In genomic region chr2:16243411-16243996, GRCh38 we compare ENCODE assay signal across 21 cellular contexts.
DNase-seq lines count a peak whose midpoint lies in the region; ATAC-seq, FAIRE-seq and TF ChIP-seq lines count a peak whose summit lies in the region.
"Had no signal": no experiment of that assay in that cellular context is flagged by ENCODE, and none has a peak within 500 bp of the region (broad histone marks: within the 10 kb centered on the region; RNA-seq: fewer than 3 reads in every experiment).

No MANE protein-coding gene starts in this region.

- POLR2A ChIA-PET in activated CD4-positive, alpha-beta memory T cell treated with anti-CD3 and anti-CD28 coated beads for 36 hours (lab: Charles Lee) = no interaction called here

- peak overlapping the region; percentile 53 for H3K4me3 Mint-ChIP-seq in T-helper 17 cell
- H3K4me3 Mint-ChIP-seq in osteocyte (ENCODE audit: unreplicated experiment) = no peak overlapping the region
- H3K4me3 Mint-ChIP-seq in activated CD4-positive, alpha-beta memory T cell treated with anti-CD3 and anti-CD28 coated beads for 36 hours = no peak overlapping the region
- H3K4me3 Mint-ChIP-seq: CD4-positive, alpha-beta T cell; GM23338; HFFc6; IgD-negative memory B cell had no signal

- intact Hi-C loops in activated CD4-positive, alpha-beta memory T cell treated with anti-CD3 and anti-CD28 coated beads for 36 hours (cut with micrococcal nuclease) = no loop called here

- no peak overlapping the region for H3K27ac ChIP-seq in small intestine (ENCODE audit: low read depth in 1 of 2, low read length in 1 of 2)
- H3K27ac ChIP-seq: C4-2B had no signal

- H3K9me3 ChIP-seq in BE2C (peaks cover 4% of the 10 kb centered on the region; the same call in 1 of the 2 replicates), T-helper 17 cell (ENCODE audit: control insufficient read depth, low read length, poor library complexity, severe bottlenecking) (no peaks in the 10 kb centered on the region), small intestine (ENCODE audit: control insufficient read depth, low read depth) (no peaks in the 10 kb centered on the region)
- H3K9me3 ChIP-seq: Caco-2 had no signal

- DNase-seq in BE2C = peak; percentile 99
- no peak for DNase-seq in T-helper 17 cell
- peak; percentile 26 for DNase-seq in left lobe of liver (ENCODE audit: low spot score)
- peak; percentile 76 for DNase-seq in osteocyte (ENCODE audit: extremely low spot score, unreplicated experiment)
- DNase-seq in activated CD4-positive, alpha-beta memory T cell treated with anti-CD3 and anti-CD28 coated beads for 36 hours = no peak
- DNase-seq in small intestine = no peak
- DNase-seq: ACHN; Caco-2; CD4-positive, alpha-beta T cell; H7; HFFc6 had no signal

- H3K36me3 Mint-ChIP-seq in T-helper 17 cell (ENCODE audit: low read depth) (no peaks in the 10 kb centered on the region), osteocyte (ENCODE audit: unreplicated experiment) (no peaks in the 10 kb centered on the region)
- H3K36me3 Mint-ChIP-seq in activated CD4-positive, alpha-beta memory T cell treated with anti-CD3 and anti-CD28 coated beads for 36 hours = no peaks in the 10 kb centered on the region
- H3K36me3 Mint-ChIP-seq: IgD-negative memory B cell had no signal

- 85 to 93% (median 91%) methylated on average over 10 of the region's 10 CpGs for WGBS in small intestine, 3 donors

- ATAC-seq in T-helper 17 cell = no peak
- ATAC-seq in left lobe of liver = no peak
- no peak for ATAC-seq in GM18861 (IDR thresholded peaks at IDR 0.05; ENCODE audit: unreplicated experiment)
- ATAC-seq: GM23338, HCT116 had no signal

- H3K4me3 ChIP-seq in BE2C (ENCODE audit: low read depth, low read length) = no peak overlapping the region
- H3K4me3 ChIP-seq in small intestine (ENCODE audit: low read depth in 1 of 2, low read length in 2 of 2) = no peak overlapping the region
- H3K4me3 ChIP-seq: GM23338 had no signal

- H3K36me3 ChIP-seq in BE2C = no peaks in the 10 kb centered on the region
- no peaks in the 10 kb centered on the region for H3K36me3 ChIP-seq in small intestine (ENCODE audit: control insufficient read depth in 2 of 2, insufficient read depth in 2 of 2, low read length in 2 of 2)

- CTCF ChIA-PET in activated CD4-positive, alpha-beta memory T cell treated with anti-CD3 and anti-CD28 coated beads for 36 hours (lab: Charles Lee) = no interaction called here

- H3K27me3 Mint-ChIP-seq in T-helper 17 cell = peaks cover 5% of the 10 kb centered on the region
- H3K27me3 Mint-ChIP-seq in osteocyte (ENCODE audit: unreplicated experiment) = no peaks in the 10 kb centered on the region
- H3K27me3 Mint-ChIP-seq in activated CD4-positive, alpha-beta memory T cell treated with anti-CD3 and anti-CD28 coated beads for 36 hours = no peaks in the 10 kb centered on the region
- H3K27me3 Mint-ChIP-seq: IgD-negative memory B cell had no signal

- TF ChIP-seq CTCF in BE2C (IDR thresholded peaks at IDR 0.05; ENCODE audit: low read depth, low read length) = no peak
- TF ChIP-seq CTCF in osteocyte (IDR thresholded peaks at IDR 0.05) = no peak

- H3K9me3 Mint-ChIP-seq in osteocyte (ENCODE audit: unreplicated experiment) = peaks cover 8% of the 10 kb centered on the region
- H3K9me3 Mint-ChIP-seq in activated CD4-positive, alpha-beta memory T cell treated with anti-CD3 and anti-CD28 coated beads for 36 hours = no peaks in the 10 kb centered on the region
- H3K9me3 Mint-ChIP-seq: CD4-positive, alpha-beta T cell; GM23338; IgD-negative memory B cell had no signal

- H3K27me3 ChIP-seq in BE2C (no peaks in the 10 kb centered on the region), small intestine (ENCODE audit: control insufficient read depth in 2 of 2, insufficient read depth in 2 of 2, low read length in 2 of 2) (peaks cover 0 to 2% of the 10 kb centered on the region in 2 donors)

- FAIRE-seq in small intestine (lab: Jason Lieb, UNC) = no peak
- FAIRE-seq: A204.1, D721Med, G401.6, GM12891, HTR-8/SVneo had no signal

- H3K4me1 ChIP-seq in BE2C = peaks cover 4% of the 10 kb centered on the region
- peaks cover 0 to under 1% of the 10 kb centered on the region in 2 donors for H3K4me1 ChIP-seq in small intestine (ENCODE audit: control insufficient read depth in 2 of 2, insufficient read depth in 1 of 2, low read depth in 1 of 2, low read length in 1 of 2)

- H3K4me1 Mint-ChIP-seq in T-helper 17 cell = no peaks in the 10 kb centered on the region
- no peaks in the 10 kb centered on the region for H3K4me1 Mint-ChIP-seq in osteocyte (ENCODE audit: unreplicated experiment)
- H3K4me1 Mint-ChIP-seq in activated CD4-positive, alpha-beta memory T cell treated with anti-CD3 and anti-CD28 coated beads for 36 hours (ENCODE audit: low read depth) = no peaks in the 10 kb centered on the region
- H3K4me1 Mint-ChIP-seq: IgD-negative memory B cell had no signal

- H3K27ac Mint-ChIP-seq in T-helper 17 cell (no peak overlapping the region), osteocyte (ENCODE audit: unreplicated experiment) (no peak overlapping the region)
- H3K27ac Mint-ChIP-seq in activated CD4-positive, alpha-beta memory T cell treated with anti-CD3 and anti-CD28 coated beads for 36 hours = no peak overlapping the region
- H3K27ac Mint-ChIP-seq: CD4-positive, alpha-beta T cell; GM23338; HFFc6; IgD-negative memory B cell had no signal

Comparison
In these comparisons a context has a peak if more than half of its experiments do, and no peak if none do; other contexts are left out.
1. DNase-seq: peak in BE2C (single experiment), left lobe of liver (single experiment) and osteocyte (single experiment); none in T-helper 17 cell (0 of 3), activated CD4-positive, alpha-beta memory T cell treated with anti-CD3 and anti-CD28 coated beads for 36 hours (single experiment) and small intestine (single experiment).